8 cellular contexts compared by ENCODE assay signal in the genomic region with DNA sequence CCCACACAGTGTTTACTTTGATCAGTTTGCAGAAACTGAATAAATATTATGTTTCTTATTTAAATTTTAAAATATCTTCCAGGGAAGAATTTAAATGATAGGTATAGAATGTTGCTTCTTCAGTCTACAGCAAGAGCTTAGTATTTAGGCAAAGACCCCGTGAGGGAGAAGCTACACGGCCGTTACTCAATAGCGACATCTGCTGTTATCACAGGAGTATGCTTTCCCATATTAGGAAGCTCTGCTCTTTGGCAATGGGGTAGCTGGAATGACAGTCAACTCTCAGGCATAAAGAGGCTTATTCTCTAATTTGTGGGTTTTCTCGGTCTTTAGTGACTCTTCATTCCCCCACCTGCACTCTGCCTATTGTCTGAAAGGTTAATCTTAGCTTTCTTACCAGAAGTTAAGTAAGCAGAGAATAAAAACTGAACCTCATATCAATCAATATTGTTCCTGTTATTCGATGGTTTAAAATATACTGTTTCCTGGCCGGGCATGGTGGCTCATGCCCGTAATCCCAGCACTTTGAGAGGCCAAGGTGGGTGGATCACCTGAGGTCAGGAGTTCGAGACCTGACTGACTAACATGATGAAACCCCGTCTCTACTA. TPM values are rescaled to one million over a fixed set of nuclear protein-coding genes. Genes with fewer than 3 reads are reported as not detected.
DNase-seq lines count a peak whose midpoint lies in the region.

No MANE protein-coding gene starts in this region.

- H3K9me3 ChIP-seq in GM23248 (ENCODE audit: low read depth): no peaks in the 10 kb centered on the region

- H3K36me3 ChIP-seq in GM23248 (ENCODE audit: low read depth): no peaks in the 10 kb centered on the region

- H3F3A ChIP-seq in GM23248 (ENCODE audit: insufficient read depth): no peaks in the 10 kb centered on the region

- H3K9me2 ChIP-seq in GM23248 (ENCODE audit: insufficient read depth): no peaks in the 10 kb centered on the region

- H3K27ac ChIP-seq in GM23248: no peak overlapping the region

- no peak overlapping the region for H3K4me3 ChIP-seq in GM23248

- in situ Hi-C loops in GM23248 (cut with MboI): loop anchor here (5.0 to 25.0 kb wide), 3 partner anchors 329 to 579 kb away; a partner anchor contains a TSS
- in situ Hi-C loops in SK-MEL-5 (cut with HindIII; ENCODE audit: low pct_unique_long_range_greater_than_20kb, low sequenced_read_pairs): no loop called here

- DNase-seq in ELF-1 (ENCODE audit: low read depth, low spot score) (peak; percentile 45), GM23248 (peak; percentile 74), NCI-H1092 (lab: John Stamatoyannopoulos, UW) (peak; percentile 68), SK-MEL-5 (ENCODE audit: low read depth, low spot score) (peak; percentile 87), cerebellar cortex (ENCODE audit: low spot score) (peak; percentile 88), kidney glomerular epithelial cell (lab: John Stamatoyannopoulos, UW) (peak; percentile 52)
- peak; percentile 11 for DNase-seq in stimulated activated CD8-positive, alpha-beta memory T cell treated with anti-CD3 and anti-CD28 coated beads, Interleukin-12 subunit alpha, Interleukin-12 subunit beta, amount 100 ng/mL, for 1 hour (ENCODE audit: low read depth)
- DNase-seq in effector CD8-positive, alpha-beta T cell (lab: John Stamatoyannopoulos, UW): no peak

- 31 to 36% methylated on average over 10 of the region's 10 CpGs for WGBS in GM23248 (ENCODE audit: low coverage in 1 of 2, low lambda C conversion rate in 2 of 2, missing lambda C conversion rate in 2 of 2), 2 experiments

- H3K4me2 ChIP-seq in GM23248 (ENCODE audit: unreplicated experiment): no peak overlapping the region

- no peaks in the 10 kb centered on the region for H3K4me1 ChIP-seq in GM23248 (ENCODE audit: insufficient read depth)

- no peaks in the 10 kb centered on the region for H3K79me2 ChIP-seq in GM23248 (ENCODE audit: insufficient read depth)

- H2AFZ ChIP-seq in GM23248: no peak overlapping the region

- H4K20me1 ChIP-seq in GM23248 (ENCODE audit: insufficient read depth): no peaks in the 10 kb centered on the region

- no peaks in the 10 kb centered on the region; the same call in 1 of the 2 replicates for H3K27me3 ChIP-seq in GM23248 (replicated peaks; ENCODE audit: insufficient read depth)

- H3K9ac ChIP-seq in GM23248: no peak overlapping the region

RNA-seq across cellular contexts. Expression of a gene that starts 13.2 kb away (rescaled TPM):
- 74.4 and 91.2 TPM in 2 replicates for total RNA-seq in GM23248 (2014; rRNA removed; shearing (Covaris generic))
- polyA plus RNA-seq in GM23248 (2016; fragmentation: Nextera tagmentation; extraction: Ambion mirVana): 111 and 117 TPM in 2 replicates
- total RNA-seq in SK-MEL-5 (2014; rRNA removed; shearing (Covaris generic)): 14.1 and 17.2 TPM in 2 replicates
- 24.3 and 30.4 TPM in 2 replicates for polyA plus RNA-seq in SK-MEL-5 (2015; cell fraction: cytosol; rRNA removed)
- 5.4 and 9.6 TPM in 2 replicates for polyA plus RNA-seq in SK-MEL-5 (2015; cell fraction: nucleus; rRNA removed)

RNA-seq across cellular contexts. Expression of a gene that starts 39.3 kb away (rescaled TPM):
- total RNA-seq in GM23248 (2014; rRNA removed; shearing (Covaris generic)): 40.4 and 53.9 TPM in 2 replicates
- polyA plus RNA-seq in GM23248 (2016; fragmentation: Nextera tagmentation; extraction: Ambion mirVana): 32.9 and 35.2 TPM in 2 replicates
- total RNA-seq in SK-MEL-5 (2014; rRNA removed; shearing (Covaris generic)): 21.4 and 24.4 TPM in 2 replicates
- polyA plus RNA-seq in SK-MEL-5 (2015; cell fraction: cytosol; rRNA removed): 15.2 and 23.3 TPM in 2 replicates
- 26.2 and 55.2 TPM in 2 replicates for polyA plus RNA-seq in SK-MEL-5 (2015; cell fraction: nucleus; rRNA removed)
